ENCODE assay signal across 32 cellular contexts in genomic region chr3:5267253-5267652, GRCh38.
"Had no signal": no experiment of that assay in that cellular context is flagged by ENCODE, and none has a peak within 500 bp of the region (broad histone marks: within the 10 kb centered on the region; RNA-seq: fewer than 3 reads in every experiment).

No MANE protein-coding gene starts in this region.

- FAIRE-seq: bronchial epithelial cell, colon, TTC549 had no signal

- H3K36me3 ChIP-seq: ascending aorta, cardiac muscle cell, WERI-Rb-1 had no signal

- H3K4me1 ChIP-seq: ascending aorta had no signal

- DNase-seq: activated CD4-positive, alpha-beta memory T cell treated with anti-CD3 and anti-CD28 coated beads, Interleukin-2, amount 10 ng/mL, durations not matched to agents 7 days and 5 days; activated CD4-positive, alpha-beta T cell treated with anti-CD3 and anti-CD28 coated beads for 1 hour; activated CD4-positive, alpha-beta T cell treated with anti-CD3 and anti-CD28 coated beads for 36 hours; activated CD4-positive, alpha-beta T cell treated with anti-CD3 and anti-CD28 coated beads for 48 hours; activated CD4-positive, alpha-beta T cell treated with anti-CD3 and anti-CD28 coated beads, Interleukin-2, amount 10 ng/mL, durations not matched to agents 7 days and 5 days; activated CD4-positive, alpha-beta T cell treated with anti-CD3 and anti-CD28 coated beads, Interleukin-2, amount 50 U/mL, for 48 hours; activated CD4-positive, CD25-positive, alpha-beta regulatory T cell; activated CD8-positive, alpha-beta memory T cell treated with anti-CD3 and anti-CD28 coated beads for 24 hours; activated CD8-positive, alpha-beta memory T cell treated with anti-CD3 and anti-CD28 coated beads, Interleukin-2, amount 10 ng/mL, durations not matched to agents 7 days and 5 days; activated CD8-positive, alpha-beta memory T cell treated with anti-CD3 and anti-CD28 coated beads, Interleukin-2, amount 50 U/mL, for 48 hours; activated CD8-positive, alpha-beta T cell treated with anti-CD3 and anti-CD28 coated beads, Interleukin-2, amount 10 ng/mL, durations not matched to agents 7 days and 5 days; activated effector memory CD4-positive, alpha-beta T cell treated with anti-CD3 and anti-CD28 coated beads, Interleukin-2, amount 50 U/mL, for 16 hours; activated gamma-delta T cell treated with Interleukin-2 at 50 U/mL for 16 hours; activated naive CD4-positive, alpha-beta T cell treated with anti-CD3 and anti-CD28 coated beads, Interleukin-2, amount 10 ng/mL, durations not matched to agents 7 days and 5 days; activated naive CD4-positive, alpha-beta T cell treated with Interleukin-2 at 50 U/mL for 16 hours; activated naive CD8-positive, alpha-beta T cell treated with anti-CD3 and anti-CD28 coated beads, Interleukin-2, amount 10 ng/mL, durations not matched to agents 7 days and 5 days; activated naive CD8-positive, alpha-beta T cell treated with anti-CD3 and anti-CD28 coated beads, Interleukin-2, amount 50 U/mL, for 24 hours; activated T-cell treated with anti-CD3 and anti-CD28 coated beads, Interleukin-2, amount 50 U/mL, for 24 hours; activated T-cell treated with anti-CD3 and anti-CD28 coated beads, Interleukin-2, amount 50 U/mL, for 48 hours; amygdala; anterior cingulate cortex; caudate nucleus; T-helper 2 cell; T-helper 9 cell; WERI-Rb-1 had no signal

- H3K27me3 ChIP-seq: ascending aorta, cardiac muscle cell had no signal

- ATAC-seq: activated CD4-positive, alpha-beta T cell treated with anti-CD3 and anti-CD28 coated beads for 36 hours; activated CD4-positive, CD25-positive, alpha-beta regulatory T cell treated with anti-CD3 and anti-CD28 coated beads, Interleukin-2, amount 50 U/mL, for 24 hours; activated CD8-positive, alpha-beta memory T cell treated with anti-CD3 and anti-CD28 coated beads, Interleukin-2, amount 10 ng/mL, durations not matched to agents 7 days and 5 days; activated CD8-positive, alpha-beta T cell treated with anti-CD3 and anti-CD28 coated beads, Interleukin-2, amount 10 ng/mL, durations not matched to agents 7 days and 5 days; activated naive CD8-positive, alpha-beta T cell treated with anti-CD3 and anti-CD28 coated beads, Interleukin-2, amount 50 U/mL, for 24 hours; WTC11 had no signal

- H3K27ac ChIP-seq: ascending aorta, cardiac muscle cell, WERI-Rb-1 had no signal

- H3K9me3 ChIP-seq: ascending aorta had no signal

- H3K4me3 ChIP-seq: ascending aorta, cardiac muscle cell had no signal
